12 cellular contexts compared by ENCODE assay signal in genomic region chr12:127629066-127629820, GRCh38.
A peak's percentile ranks its signal among the peaks of the same experiment; 100 is the strongest.
DNase-seq lines count a peak whose midpoint lies in the region.
"Had no signal": no experiment of that assay in that cellular context is flagged by ENCODE, and none has a peak within 500 bp of the region (broad histone marks: within the 10 kb centered on the region; RNA-seq: fewer than 3 reads in every experiment).

No MANE protein-coding gene starts in this region.

- peak; percentile 1 for DNase-seq in COLO668 (lab: John Stamatoyannopoulos, UW; ENCODE audit: unreplicated experiment)
- DNase-seq in LHCN-M2 (ENCODE audit: low read depth) = peak; percentile 59
- DNase-seq in NCI-H748 (lab: John Stamatoyannopoulos, UW; ENCODE audit: unreplicated experiment) = peak; percentile 48
- DNase-seq in fibroblast of the conjunctiva (ENCODE audit: low read depth) = peak; percentile 1
- DNase-seq in foreskin melanocyte = no peak
- DNase-seq in Kasumi-1 (lab: John Stamatoyannopoulos, UW) = no peak
- no peak for DNase-seq in NK-92 (lab: John Stamatoyannopoulos, UW; ENCODE audit: unreplicated experiment)
- no peak for DNase-seq in NCI-H226
- DNase-seq: activated CD4-positive, CD25-positive, alpha-beta regulatory T cell; activated CD8-positive, alpha-beta memory T cell treated with anti-CD3 and anti-CD28 coated beads, Interleukin-2, amount 10 ng/mL, durations not matched to agents 7 days and 5 days; DND-41; Peyer's patch had no signal

Comparison
In these comparisons a context has a peak if more than half of its experiments do, and no peak if none do; other contexts are left out.
1. DNase-seq: peak in COLO668 (single experiment), LHCN-M2 (single experiment), NCI-H748 (single experiment) and fibroblast of the conjunctiva (single experiment); none in foreskin melanocyte (single experiment), Kasumi-1 (0 of 2), NK-92 (single experiment) and NCI-H226 (single experiment).